Comparison of ENCODE assay signal across 9 cellular contexts in the genomic region with DNA sequence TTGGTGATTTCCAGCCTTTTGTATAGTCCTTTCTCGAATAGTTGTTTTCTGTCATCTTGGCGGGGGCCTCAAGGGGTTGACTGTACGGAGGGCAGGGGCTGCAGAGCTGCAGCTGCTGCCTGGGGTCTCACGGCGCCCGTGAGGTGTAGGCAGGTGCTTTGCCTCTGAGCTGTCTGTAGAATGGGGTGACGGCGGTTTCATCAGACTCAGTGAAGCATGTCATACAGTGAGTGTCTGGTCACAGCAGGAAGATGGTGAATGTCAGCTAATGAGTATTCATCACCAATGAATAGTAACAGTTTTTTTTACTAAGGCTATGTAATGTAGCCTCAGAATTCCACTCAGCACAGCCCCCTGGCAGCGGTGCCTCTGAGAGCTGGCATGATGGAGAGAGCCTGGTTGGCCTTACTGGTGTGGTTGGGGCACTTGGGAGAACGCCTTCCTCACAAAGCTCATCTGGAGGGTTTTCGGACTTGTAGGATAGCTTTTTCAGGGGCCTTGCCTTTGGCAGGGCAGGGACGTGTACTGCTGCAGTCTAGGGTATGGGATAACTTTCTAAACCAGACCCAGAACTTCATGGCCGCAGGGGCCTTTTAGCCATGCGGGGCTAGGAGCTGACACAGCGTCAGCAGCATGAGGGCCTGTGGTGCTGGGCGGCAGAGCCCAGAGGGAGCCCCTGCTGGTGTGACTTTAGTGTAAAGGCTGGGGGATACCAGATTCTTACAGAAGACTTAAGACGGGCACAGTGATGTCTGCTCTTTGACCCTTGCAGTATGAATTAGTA. TPM values are rescaled to one million over a fixed set of nuclear protein-coding genes. Genes with fewer than 3 reads are reported as not detected.
DNase-seq lines count a peak whose midpoint lies in the region; ATAC-seq and TF ChIP-seq lines count a peak whose summit lies in the region.
"Had no signal": no experiment of that assay in that cellular context is flagged by ENCODE, and none has a peak within 500 bp of the region (broad histone marks: within the 10 kb centered on the region; RNA-seq: fewer than 3 reads in every experiment).

No MANE protein-coding gene starts in this region.

- no peaks in the 10 kb centered on the region for H3K9me3 Mint-ChIP-seq in T-helper 2 cell treated with Interferon-gamma antibody and Interleukin-4, amounts not matched to agents 5 μg/mL and 100 μg/mL, for 36 hours

- peaks cover 30% of the 10 kb centered on the region for H3K36me3 Mint-ChIP-seq in T-helper 2 cell treated with Interferon-gamma antibody and Interleukin-4, amounts not matched to agents 5 μg/mL and 100 μg/mL, for 36 hours (ENCODE audit: low read depth)

- H3K27me3 Mint-ChIP-seq in T-helper 2 cell treated with Interferon-gamma antibody and Interleukin-4, amounts not matched to agents 5 μg/mL and 100 μg/mL, for 36 hours (ENCODE audit: low read depth) = no peaks in the 10 kb centered on the region

- DNase-seq in T-helper 2 cell treated with Interferon-gamma antibody and Interleukin-4, amounts not matched to agents 5 μg/mL and 100 μg/mL, for 36 hours (ENCODE audit: low spot score) = no peak
- no peak for DNase-seq in stimulated activated naive CD8-positive, alpha-beta T cell treated with anti-CD3 and anti-CD28 coated beads, Interleukin-15, Interleukin-2, amounts not matched to agents 100 U/mL and 50 U/mL, for 24 hours
- DNase-seq in NK-92 (lab: John Stamatoyannopoulos, UW; ENCODE audit: unreplicated experiment) (no peak), esophagus squamous epithelium (lab: John Stamatoyannopoulos, UW) (no peak)
- no peak for DNase-seq in NK-92 treated with Interleukin-12 subunit alpha and Interleukin-12 subunit beta, amount 100 ng/mL, for 24 hours (lab: John Stamatoyannopoulos, UW)

- H3K9me3 ChIP-seq in DOHH2 (ENCODE audit: control insufficient read depth, insufficient read depth, low read length) (no peaks in the 10 kb centered on the region), esophagus squamous epithelium (no peaks in the 10 kb centered on the region)

- H3K27ac ChIP-seq in DOHH2 (ENCODE audit: low read depth, low read length) (peak overlapping the region; percentile 76), esophagus squamous epithelium (no peak overlapping the region)

- no peak overlapping the region for H3K4me3 Mint-ChIP-seq in T-helper 2 cell treated with Interferon-gamma antibody and Interleukin-4, amounts not matched to agents 5 μg/mL and 100 μg/mL, for 36 hours

- peaks cover 6% of the 10 kb centered on the region; the same call in 1 of the 2 replicates for H3F3A ChIP-seq in DOHH2 (ENCODE audit: control insufficient read depth, insufficient read depth)

- intact Hi-C loops in esophagus squamous epithelium (cut with DNase I) = no loop called here

- H3K79me2 ChIP-seq in DOHH2 (ENCODE audit: control insufficient read depth, low read length) = peaks cover 100% of the 10 kb centered on the region

- H3K9me2 ChIP-seq in DOHH2 (replicated peaks; ENCODE audit: control insufficient read depth, low read length) = no peaks in the 10 kb centered on the region

- WGBS in esophagus squamous epithelium, 2 donors = 72 to 93% methylated on average over 7 of the region's 17 CpGs

- H3K4me3 ChIP-seq in DOHH2 (ENCODE audit: low read length) = peak overlapping the region; percentile 58
- no peak overlapping the region for H3K4me3 ChIP-seq in esophagus squamous epithelium

- peak; percentile 62 for ATAC-seq in GM19438 (IDR thresholded peaks at IDR 0.05; ENCODE audit: low read depth, unreplicated experiment)
- ATAC-seq in HG03354 (IDR thresholded peaks at IDR 0.05; ENCODE audit: poor library complexity, severe bottlenecking, unreplicated experiment) = peak; percentile 82
- ATAC-seq in stimulated activated naive CD8-positive, alpha-beta T cell treated with anti-CD3 and anti-CD28 coated beads, Interleukin-15, Interleukin-2, amounts not matched to agents 100 U/mL and 50 U/mL, for 24 hours = peak; percentile 60
- ATAC-seq: HCT116 had no signal

- peak overlapping the region; percentile 49 for H3K27ac Mint-ChIP-seq in T-helper 2 cell treated with Interferon-gamma antibody and Interleukin-4, amounts not matched to agents 5 μg/mL and 100 μg/mL, for 36 hours

- peaks cover 57% of the 10 kb centered on the region for H3K4me1 Mint-ChIP-seq in T-helper 2 cell treated with Interferon-gamma antibody and Interleukin-4, amounts not matched to agents 5 μg/mL and 100 μg/mL, for 36 hours (ENCODE audit: low read depth)

- peak overlapping the region; percentile 87 for H3K4me2 ChIP-seq in DOHH2 (ENCODE audit: low read length)

- peaks cover 78% of the 10 kb centered on the region for H4K20me1 ChIP-seq in DOHH2 (ENCODE audit: control insufficient read depth, insufficient read depth, low read depth, low read length)

- H3K27me3 ChIP-seq in DOHH2 (ENCODE audit: control insufficient read depth, low read length) = no peaks in the 10 kb centered on the region
- H3K27me3 ChIP-seq in esophagus squamous epithelium = no peaks in the 10 kb centered on the region

- no peak for TF ChIP-seq POLR2A in esophagus squamous epithelium (IDR thresholded peaks at IDR 0.05)

- TF ChIP-seq CTCF in DOHH2 (IDR thresholded peaks at IDR 0.05; ENCODE audit: low read depth, low read length, poor library complexity, severe bottlenecking) (no peak), esophagus squamous epithelium (IDR thresholded peaks at IDR 0.05) (no peak)

- H3K36me3 ChIP-seq in DOHH2 (ENCODE audit: control insufficient read depth, low read length) = peaks cover 82% of the 10 kb centered on the region
- peaks cover 0 to 29% (median 0%) of the 10 kb centered on the region in 3 donors for H3K36me3 ChIP-seq in esophagus squamous epithelium

- H3K4me1 ChIP-seq in DOHH2 (ENCODE audit: control insufficient read depth, low read length) (peaks cover 75% of the 10 kb centered on the region), esophagus squamous epithelium (peaks cover 11 to 84% (median 32%) of the 10 kb centered on the region in 3 donors)

RNA-seq across cellular contexts. Expression of a gene that starts 15.0 kb away (rescaled TPM):
- total RNA-seq in esophagus squamous epithelium = 10 to 100 TPM in 2 of 4 donors, 1 to 10 TPM in 2; 8.0 to 30.7 (median 17.9) TPM
